In the genomic region with DNA sequence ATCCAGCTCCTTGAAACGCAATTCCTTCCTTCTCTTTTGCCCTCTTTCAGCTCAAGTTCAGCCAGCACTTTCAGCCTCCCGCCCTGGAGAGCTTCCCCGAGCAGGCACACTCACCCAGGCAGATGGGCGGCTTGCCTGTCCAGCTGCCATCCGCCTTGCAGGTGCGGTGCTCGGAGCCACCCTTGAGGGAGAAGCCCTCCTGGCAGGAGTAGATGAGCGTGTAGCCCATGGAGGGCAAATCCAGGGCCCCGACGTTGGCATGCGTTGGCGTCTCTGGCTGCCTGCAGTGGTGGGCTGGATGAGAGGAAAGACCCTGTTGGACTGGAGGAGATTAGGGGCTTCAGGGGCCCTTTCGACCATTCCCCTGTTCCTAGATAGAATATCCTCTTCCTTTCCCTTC, we compare ENCODE assay signal across 18 cellular contexts.
"Had no signal": no experiment of that assay in that cellular context is flagged by ENCODE, and none has a peak within 500 bp of the region (broad histone marks: within the 10 kb centered on the region; RNA-seq: fewer than 3 reads in every experiment).

No MANE protein-coding gene starts in this region.

- H3K4me1 ChIP-seq: esophagus muscularis mucosa, foreskin keratinocyte, gastroesophageal sphincter, heart left ventricle, left lung, lower lobe of right lung had no signal

- H3K4me3 Mint-ChIP-seq: mesothelial cell of epicardium had no signal

- ATAC-seq: foreskin keratinocyte, gastroesophageal sphincter, heart left ventricle, left cardiac atrium, left lung, left ventricle myocardium superior, lower lobe of right lung, mucosa of descending colon had no signal

- DNase-seq: dermis blood vessel endothelial cell; dorsolateral prefrontal cortex; effector CD4-positive, alpha-beta T cell; effector memory CD4-positive, alpha-beta T cell; foreskin keratinocyte; heart left ventricle; hypothalamus; left cardiac atrium; left lung; left ventricle myocardium superior; lower lobe of right lung; mesenchymal stem cell; mucosa of descending colon had no signal

- H3K27ac Mint-ChIP-seq: mesothelial cell of epicardium had no signal

- H3K4me2 ChIP-seq: hepatocyte had no signal

- H3K4me3 ChIP-seq: coronary artery, dorsolateral prefrontal cortex, esophagus muscularis mucosa, gastroesophageal sphincter, heart left ventricle, hepatocyte, left lung, lower lobe of right lung, mucosa of descending colon had no signal

- H2AFZ ChIP-seq: hepatocyte had no signal

- H3K27ac ChIP-seq: coronary artery, dorsolateral prefrontal cortex, esophagus muscularis mucosa, foreskin keratinocyte, gastroesophageal sphincter, heart left ventricle, hepatocyte, left lung, lower lobe of right lung had no signal

- H3K9me3 ChIP-seq: esophagus muscularis mucosa, gastroesophageal sphincter, heart left ventricle, left lung, lower lobe of right lung, mucosa of descending colon had no signal

- H3K4me1 Mint-ChIP-seq: mesothelial cell of epicardium had no signal

- H3K36me3 ChIP-seq: esophagus muscularis mucosa, gastroesophageal sphincter, heart left ventricle, left lung, lower lobe of right lung had no signal

- H3K27me3 ChIP-seq: heart left ventricle, hepatocyte, left lung had no signal

- H3K36me3 Mint-ChIP-seq: mesothelial cell of epicardium had no signal
